Comparison of ENCODE assay signal across 8 cellular contexts in genomic region chr17:56594528-56595418, GRCh38. TPM values are rescaled to one million over a fixed set of nuclear protein-coding genes. Genes with fewer than 3 reads are reported as not detected.
DNase-seq lines count a peak whose midpoint lies in the region; ATAC-seq and TF ChIP-seq lines count a peak whose summit lies in the region.

No MANE protein-coding gene starts in this region.

- TF ChIP-seq CTCF in breast epithelium (IDR thresholded peaks at IDR 0.05) (no peak), upper lobe of left lung (IDR thresholded peaks at IDR 0.05) (no peak)

- H3K36me3 ChIP-seq in breast epithelium (no peaks in the 10 kb centered on the region), upper lobe of left lung (no peaks in the 10 kb centered on the region)

- DNase-seq in A172 (ENCODE audit: low spot score) (peak; percentile 28), SK-N-DZ (ENCODE audit: low spot score) (peak; percentile 11), breast epithelium (ENCODE audit: low spot score in 2 of 2) (no peak), memory B cell (ENCODE audit: low spot score in 2 of 2) (peak in 1 of 2 donors; percentile 35), upper lobe of left lung (peak in 1 of 2 donors; percentile 86), NCI-H774 (lab: John Stamatoyannopoulos, UW) (no peak)

- no peaks in the 10 kb centered on the region for H3K9me3 Mint-ChIP-seq in memory B cell

- H3K4me1 ChIP-seq in breast epithelium (peaks cover 11% of the 10 kb centered on the region in 2 donors), upper lobe of left lung (peaks cover 54 to 64% (median 55%) of the 10 kb centered on the region in 4 donors)

- 2 to 3% methylated on average over 37 to 42 of the region's 50 CpGs for WGBS in upper lobe of left lung, 2 donors

- peak overlapping the region; percentile 17 for H3K4me3 Mint-ChIP-seq in memory B cell

- peaks cover 33% of the 10 kb centered on the region for H3K27me3 Mint-ChIP-seq in memory B cell

- H3K4me1 Mint-ChIP-seq in memory B cell = peaks cover 15% of the 10 kb centered on the region

- no peak for TF ChIP-seq EP300 in upper lobe of left lung (IDR thresholded peaks at IDR 0.05)

- no peaks in the 10 kb centered on the region for H3K36me3 Mint-ChIP-seq in memory B cell

- peak; percentile 18 for ATAC-seq in GM19023 (IDR thresholded peaks at IDR 0.05; ENCODE audit: unreplicated experiment)
- ATAC-seq in memory B cell (ENCODE audit: low read depth) = peak; percentile 30
- no peak for ATAC-seq in upper lobe of left lung (ENCODE audit: low FRiP score in 2 of 2)
- ATAC-seq in HG03135 (IDR thresholded peaks at IDR 0.05; ENCODE audit: unreplicated experiment) = no peak

- H3K27ac ChIP-seq in breast epithelium (peak overlapping the region in 1 of 2 donors; percentile 67), upper lobe of left lung (no peak overlapping the region)

- H3K4me3 ChIP-seq in breast epithelium (peak overlapping the region; percentile 46 to 73 (median 62)), upper lobe of left lung (peak overlapping the region; percentile 32 to 59 (median 54))

- no peak overlapping the region for H3K27ac Mint-ChIP-seq in memory B cell

- H3K27me3 ChIP-seq in breast epithelium (peaks cover 0 to 47% of the 10 kb centered on the region in 2 donors), upper lobe of left lung (peaks cover 0 to 44% (median 15%) of the 10 kb centered on the region in 4 donors)

- no peaks in the 10 kb centered on the region for H3K9me3 ChIP-seq in breast epithelium
- H3K9me3 ChIP-seq in upper lobe of left lung = no peaks in the 10 kb centered on the region

- intact Hi-C loops in breast epithelium (cut with DNase I; ENCODE audit: low total_unique reads) = loop anchor here (5.0 kb wide), 1 partner anchor 123 kb away; no protein-coding TSS in a partner anchor

- no peak for TF ChIP-seq POLR2A in breast epithelium (IDR thresholded peaks at IDR 0.05)
- TF ChIP-seq POLR2A in upper lobe of left lung (IDR thresholded peaks at IDR 0.05) = no peak

RNA-seq across cellular contexts. Expression of gene NOG, which starts 1.3 kb away (rescaled TPM):
- 94.6 and 149 TPM in 2 replicates for total RNA-seq in A172 (2014; rRNA removed; shearing (Covaris generic))
- 0.17 TPM in 1 of 2 replicates, not detected in the other for polyA plus RNA-seq in SK-N-DZ (2014; cell fraction: cytosol; rRNA removed)
- 0.23 TPM in 1 of 2 replicates, not detected in the other for polyA plus RNA-seq in SK-N-DZ (2014; cell fraction: nucleus; rRNA removed)
- total RNA-seq in breast epithelium (1 to 10 TPM in 1 of 3 donors, under 1 TPM in 2; 0.48 to 1.6 (median 0.88) TPM), upper lobe of left lung (1 to 10 TPM in 4 of 6 donors, under 1 TPM in 1, not detected in 1; 0.80 to 8.5 (median 2.2) TPM)

Comparison
In these comparisons a context has a peak if more than half of its experiments do, and no peak if none do; other contexts are left out.
1. DNase-seq: peak in A172 (single experiment) and SK-N-DZ (single experiment); none in breast epithelium (0 of 2) and NCI-H774 (single experiment).
2. ATAC-seq: peak in GM19023 (single experiment) and memory B cell (single experiment); none in upper lobe of left lung (0 of 2) and HG03135 (single experiment).
3. RNA of gene NOG, which starts 1.3 kb away (total RNA-seq): 94.6 to 149 TPM in A172; 0.80 to 8.5 TPM in upper lobe of left lung and 0.48 to 1.6 TPM in breast epithelium; every median in the first group is over 10 times any median in the second.